Comparison of ENCODE assay signal across 8 cellular contexts in genomic region chr10:112950714-112951348, GRCh38. TPM values are rescaled to one million over a fixed set of nuclear protein-coding genes. Genes with fewer than 3 reads are reported as not detected.
DNase-seq lines count a peak whose midpoint lies in the region; ATAC-seq and TF ChIP-seq lines count a peak whose summit lies in the region.

No MANE protein-coding gene starts in this region.

- H3K9me3 Mint-ChIP-seq in activated T-helper 1 cell treated with anti-CD3 and anti-CD28 coated beads, Interleukin-12 subunit alpha, Interleukin-12 subunit beta, Interleukin-2, Interleukin-4 antibody, amounts not matched to agents 30 ng/mL and 10 ng/mL and 1 ng/mL, durations not matched to agents 14 hours and 24 hours and 36 hours, result no peaks in the 10 kb centered on the region

- ATAC-seq in Right ventricle myocardium superior (ENCODE audit: poor library complexity), result no peak
- ATAC-seq in GM21737 (IDR thresholded peaks at IDR 0.05; ENCODE audit: unreplicated experiment), result no peak
- no peak for ATAC-seq in HG02938 (IDR thresholded peaks at IDR 0.05; ENCODE audit: unreplicated experiment)

- peaks cover 18% of the 10 kb centered on the region for H3K4me1 ChIP-seq in prostate gland (replicated peaks)

- H3K9me3 ChIP-seq in prostate gland, result no peaks in the 10 kb centered on the region

- no peak for TF ChIP-seq POLR2A in NB4 (IDR thresholded peaks at IDR 0.05; ENCODE audit: extremely low read depth, insufficient read length)
- no peak for TF ChIP-seq POLR2A in prostate gland (IDR thresholded peaks at IDR 0.05)

- intact Hi-C loops in activated T-helper 1 cell treated with anti-CD3 and anti-CD28 coated beads, Interleukin-12 subunit alpha, Interleukin-12 subunit beta, Interleukin-2, Interleukin-4 antibody, amounts not matched to agents 30 ng/mL and 10 ng/mL and 1 ng/mL, durations not matched to agents 14 hours and 24 hours and 36 hours (cut with micrococcal nuclease), result loop anchor here (1.0 kb wide), 1 partner anchor 30 kb away; no protein-coding TSS in a partner anchor
- intact Hi-C loops in Right ventricle myocardium superior (cut with DNase I) (loop anchor here (5.0 to 10.0 kb wide), 2 partner anchors 104 to 176 kb away; no protein-coding TSS in a partner anchor), prostate gland (cut with DNase I) (loop anchor here (5.0 to 10.0 kb wide), 3 partner anchors 176 to 431 kb away; no protein-coding TSS in a partner anchor)

- H3K27me3 Mint-ChIP-seq in activated T-helper 1 cell treated with anti-CD3 and anti-CD28 coated beads, Interleukin-12 subunit alpha, Interleukin-12 subunit beta, Interleukin-2, Interleukin-4 antibody, amounts not matched to agents 30 ng/mL and 10 ng/mL and 1 ng/mL, durations not matched to agents 14 hours and 24 hours and 36 hours (ENCODE audit: insufficient read depth), result peaks cover 72% of the 10 kb centered on the region

- peak overlapping the region; percentile 91 to 98 for H3K27ac ChIP-seq in prostate gland

- no peaks in the 10 kb centered on the region for H3K36me3 Mint-ChIP-seq in activated T-helper 1 cell treated with anti-CD3 and anti-CD28 coated beads, Interleukin-12 subunit alpha, Interleukin-12 subunit beta, Interleukin-2, Interleukin-4 antibody, amounts not matched to agents 30 ng/mL and 10 ng/mL and 1 ng/mL, durations not matched to agents 14 hours and 24 hours and 36 hours (ENCODE audit: low read depth)

- peak overlapping the region; percentile 87 for H3K4me3 Mint-ChIP-seq in activated T-helper 1 cell treated with anti-CD3 and anti-CD28 coated beads, Interleukin-12 subunit alpha, Interleukin-12 subunit beta, Interleukin-2, Interleukin-4 antibody, amounts not matched to agents 30 ng/mL and 10 ng/mL and 1 ng/mL, durations not matched to agents 14 hours and 24 hours and 36 hours

- TF ChIP-seq CTCF in NB4 (IDR thresholded peaks at IDR 0.05; ENCODE audit: low read depth, low read length) (no peak), prostate gland (IDR thresholded peaks at IDR 0.05) (no peak)

- H3K4me3 ChIP-seq in NB4 (ENCODE audit: low read depth, low read length) (peak overlapping the region; percentile 63), prostate gland (peak overlapping the region; percentile 68 to 78)

- peak overlapping the region; percentile 72 for H3K27ac Mint-ChIP-seq in activated T-helper 1 cell treated with anti-CD3 and anti-CD28 coated beads, Interleukin-12 subunit alpha, Interleukin-12 subunit beta, Interleukin-2, Interleukin-4 antibody, amounts not matched to agents 30 ng/mL and 10 ng/mL and 1 ng/mL, durations not matched to agents 14 hours and 24 hours and 36 hours

- peaks cover 32% of the 10 kb centered on the region for H3K4me1 Mint-ChIP-seq in activated T-helper 1 cell treated with anti-CD3 and anti-CD28 coated beads, Interleukin-12 subunit alpha, Interleukin-12 subunit beta, Interleukin-2, Interleukin-4 antibody, amounts not matched to agents 30 ng/mL and 10 ng/mL and 1 ng/mL, durations not matched to agents 14 hours and 24 hours and 36 hours (ENCODE audit: low read depth)

- 1% methylated on average over 48 of the region's 54 CpGs for WGBS in prostate gland

- no peaks in the 10 kb centered on the region for H3K36me3 ChIP-seq in prostate gland

- no peaks in the 10 kb centered on the region for H3K27me3 ChIP-seq in prostate gland (replicated peaks; ENCODE audit: insufficient read depth)

- peak; percentile 49 for DNase-seq in Daoy (ENCODE audit: low read depth)
- peak; percentile 70 for DNase-seq in NB4 (ENCODE audit: low read depth)
- no peak for DNase-seq in activated T-helper 1 cell treated with anti-CD3 and anti-CD28 coated beads, Interleukin-12 subunit alpha, Interleukin-12 subunit beta, Interleukin-2, Interleukin-4 antibody, amounts not matched to agents 30 ng/mL and 10 ng/mL and 1 ng/mL, durations not matched to agents 14 hours and 24 hours and 36 hours (ENCODE audit: low spot score)
- peak; percentile 45 for DNase-seq in Right ventricle myocardium superior
- DNase-seq in prostate gland (ENCODE audit: low spot score), result peak; percentile 13
- DNase-seq in activated CD4-positive, CD25-positive, alpha-beta regulatory T cell (lab: John Stamatoyannopoulos, UW), result no peak

RNA-seq across cellular contexts. Expression of gene TCF7L2, which starts 0.8 kb away (rescaled TPM):
- total RNA-seq in Daoy (2014; rRNA removed; shearing (Covaris generic)), result 0.60 and 1.9 TPM in 2 replicates
- 0.32 and 0.36 TPM in 2 replicates for total RNA-seq in activated T-helper 1 cell treated with anti-CD3 and anti-CD28 coated beads, Interleukin-12 subunit alpha, Interleukin-12 subunit beta, Interleukin-2, Interleukin-4 antibody, amounts not matched to agents 30 ng/mL and 10 ng/mL and 1 ng/mL, durations not matched to agents 14 hours and 24 hours and 36 hours
- 9.4 TPM for total RNA-seq in Right ventricle myocardium superior
- 10 to 100 TPM in 1 of 2 donors, 1 to 10 TPM in 1; 9.8 to 29.8 TPM for total RNA-seq in prostate gland

Comparison
In these comparisons a context has a peak if more than half of its experiments do, and no peak if none do; other contexts are left out.
1. DNase-seq: peak in Daoy (single experiment), NB4 (single experiment), Right ventricle myocardium superior (single experiment) and prostate gland (single experiment); none in activated T-helper 1 cell treated with anti-CD3 and anti-CD28 coated beads, Interleukin-12 subunit alpha, Interleukin-12 subunit beta, Interleukin-2, Interleukin-4 antibody, amounts not matched to agents 30 ng/mL and 10 ng/mL and 1 ng/mL, durations not matched to agents 14 hours and 24 hours and 36 hours (single experiment) and activated CD4-positive, CD25-positive, alpha-beta regulatory T cell (0 of 4).